In the genomic region with DNA sequence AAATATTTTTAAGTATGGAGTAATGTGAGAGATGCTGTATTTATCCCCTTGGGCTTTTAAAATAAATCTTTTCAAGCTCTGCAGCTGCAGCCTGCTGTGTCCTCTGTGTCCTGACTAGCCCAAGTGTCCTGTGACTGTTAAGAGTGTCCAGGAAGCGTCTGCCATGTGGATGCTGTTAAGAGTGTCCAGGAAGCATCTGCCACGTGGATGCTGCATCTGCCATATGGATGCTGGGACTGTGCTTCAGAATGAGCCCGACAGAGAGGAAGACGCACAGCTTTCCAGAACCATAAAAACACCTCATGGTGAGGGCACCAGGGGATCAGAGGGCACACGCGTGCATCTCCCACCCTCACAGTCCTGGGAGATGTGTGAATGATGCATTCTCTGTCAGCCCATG, we compare ENCODE assay signal across 22 cellular contexts.
DNase-seq lines count a peak whose midpoint lies in the region; ATAC-seq, FAIRE-seq and TF ChIP-seq lines count a peak whose summit lies in the region.
"Had no signal": no experiment of that assay in that cellular context is flagged by ENCODE, and none has a peak within 500 bp of the region (broad histone marks: within the 10 kb centered on the region; RNA-seq: fewer than 3 reads in every experiment).

No MANE protein-coding gene starts in this region.

- no peaks in the 10 kb centered on the region for H3K9me3 ChIP-seq in HepG2 (ENCODE audit: low read length)
- peaks cover 5% of the 10 kb centered on the region for H3K9me3 ChIP-seq in left ventricle myocardium inferior (replicated peaks)
- H3K9me3 ChIP-seq: BLaER1 had no signal

- DNase-seq in SK-N-DZ (ENCODE audit: low spot score) = peak; percentile 61
- DNase-seq in cerebellar cortex (ENCODE audit: low spot score) = peak; percentile 7
- no peak for DNase-seq in HepG2 (ENCODE audit: low spot score)
- no peak for DNase-seq in progenitor cell of endocrine pancreas (ENCODE audit: low spot score, unreplicated experiment)
- no peak for DNase-seq in DMS153 (lab: John Stamatoyannopoulos, UW)
- no peak for DNase-seq in stimulated activated CD4-positive, alpha-beta T cell treated with anti-CD3 and anti-CD28 coated beads, Interleukin-12 subunit alpha, Interleukin-12 subunit beta, amount 100 ng/mL, for 4 hours
- DNase-seq in left ventricle myocardium inferior = no peak
- DNase-seq in 8988T = no peak
- DNase-seq: Caco-2; CD4-positive, CD25-positive, alpha-beta regulatory T cell; CD8-positive, alpha-beta T cell; DMS79; EL; GF-D8; H9 had no signal

- no peak for TF ChIP-seq RAD21 in HepG2 (CRISPR knock-in tag; IDR thresholded peaks at IDR 0.05)

- no peak for ATAC-seq in HepG2
- ATAC-seq: CD8-positive, alpha-beta T cell; GM23338; HCT116 had no signal

- no peaks in the 10 kb centered on the region for H3K4me1 ChIP-seq in HepG2 (ENCODE audit: insufficient read depth, low read length)
- no peaks in the 10 kb centered on the region for H3K4me1 ChIP-seq in left ventricle myocardium inferior
- H3K4me1 ChIP-seq: BLaER1, Caco-2 had no signal

- FAIRE-seq in HepG2 (lab: Jason Lieb, UNC) = no peak
- FAIRE-seq: A204.1, GM12892 had no signal

- H3K36me3 ChIP-seq in HepG2 (replicated peaks in 1 of 2; ENCODE audit: control insufficient read depth in 1 of 2, insufficient read depth in 2 of 2, low read length in 2 of 2) (no peaks in the 10 kb centered on the region), left ventricle myocardium inferior (no peaks in the 10 kb centered on the region)
- H3K36me3 ChIP-seq: BLaER1 had no signal

- TF ChIP-seq EP300 in HepG2 (IDR thresholded peaks at IDR 0.05; ENCODE audit: low read depth in 2 of 2, low read length in 2 of 2) (no peak), HepG2 (CRISPR knock-in tag; IDR thresholded peaks at IDR 0.05; ENCODE audit: borderline replicate concordance) (no peak)

- no peaks in the 10 kb centered on the region for H3K4me1 Mint-ChIP-seq in progenitor cell of endocrine pancreas (ENCODE audit: low read depth)
- H3K4me1 Mint-ChIP-seq: B cell had no signal

- BruUV-seq in HepG2 (replicated peaks; lab: Mats Ljungman, UMichigan) = no TSS peak

- H2AFZ ChIP-seq in HepG2 (ENCODE audit: low read length) = no peak overlapping the region
- H2AFZ ChIP-seq: GM23338 had no signal

- H3K27me3 Mint-ChIP-seq in progenitor cell of endocrine pancreas = peaks cover 20% of the 10 kb centered on the region
- H3K27me3 Mint-ChIP-seq: B cell; CD4-positive, CD25-positive, alpha-beta regulatory T cell had no signal

- TF ChIP-seq POLR2A in HepG2 (IDR thresholded peaks at IDR 0.05; ENCODE audit: insufficient read depth in 1 of 2, low read depth in 2 of 2, low read length in 2 of 2) = no peak

- no peaks in the 10 kb centered on the region for H3K36me3 Mint-ChIP-seq in progenitor cell of endocrine pancreas (ENCODE audit: insufficient read depth)
- H3K36me3 Mint-ChIP-seq: CD4-positive, CD25-positive, alpha-beta regulatory T cell; CD8-positive, alpha-beta T cell had no signal

- H3K79me2 ChIP-seq in HepG2 (ENCODE audit: insufficient read depth, low read length) = no peaks in the 10 kb centered on the region

- no peak overlapping the region for H3K4me3 ChIP-seq in HepG2 (replicated peaks in 1 of 3; ENCODE audit: insufficient read depth in 1 of 3, low read depth in 2 of 3, low read length in 3 of 3)
- no peak overlapping the region for H3K4me3 ChIP-seq in left ventricle myocardium inferior
- H3K4me3 ChIP-seq: BLaER1, GM23338 had no signal

- POLR2A ChIA-PET in HepG2 (lab: Yijun Ruan, JAX) = no interaction called here

- H4K20me1 ChIP-seq in HepG2 (ENCODE audit: insufficient read depth, low read length) = no peaks in the 10 kb centered on the region
- H4K20me1 ChIP-seq: BLaER1 had no signal

- intact Hi-C loops in HepG2 (cut with micrococcal nuclease; ENCODE audit: unreplicated experiment) = no loop called here
- intact Hi-C loops in left ventricle myocardium inferior (cut with micrococcal nuclease) = no loop called here

- in situ Hi-C loops in HepG2 (cut with HindIII; ENCODE audit: extremely low pct_ligation_motif_present, low pct_unique_long_range_greater_than_20kb) = no loop called here

- TF ChIP-seq CTCF in HepG2 (CRISPR knock-in tag; IDR thresholded peaks at IDR 0.05) = no peak
- no peak for TF ChIP-seq CTCF in progenitor cell of endocrine pancreas (IDR thresholded peaks at IDR 0.05; ENCODE audit: unreplicated experiment)
- TF ChIP-seq CTCF in left ventricle myocardium inferior (IDR thresholded peaks at IDR 0.05; ENCODE audit: borderline replicate concordance) = no peak

- peaks cover 4 to 25% of the 10 kb centered on the region in 2 experiments; a peak in 3 of 5 replicates for H3K27me3 ChIP-seq in HepG2 (ENCODE audit: control insufficient read depth in 1 of 2, insufficient read depth in 2 of 2, low read length in 2 of 2)
- H3K27me3 ChIP-seq in left ventricle myocardium inferior (ENCODE audit: low read depth) = peaks cover 23% of the 10 kb centered on the region
- H3K27me3 ChIP-seq: BLaER1 had no signal

- H3K9me3 Mint-ChIP-seq in progenitor cell of endocrine pancreas (ENCODE audit: low read depth) = no peaks in the 10 kb centered on the region
- H3K9me3 Mint-ChIP-seq: CD4-positive, CD25-positive, alpha-beta regulatory T cell; CD8-positive, alpha-beta T cell; GM23338; H9 had no signal

- H3K4me2 ChIP-seq in HepG2 (ENCODE audit: low read depth, low read length) = no peak overlapping the region
- H3K4me2 ChIP-seq: BLaER1, GM23338 had no signal

- H3K4me3 Mint-ChIP-seq in progenitor cell of endocrine pancreas (ENCODE audit: low read depth) = no peak overlapping the region
- H3K4me3 Mint-ChIP-seq: B cell; CD4-positive, CD25-positive, alpha-beta regulatory T cell; CD8-positive, alpha-beta T cell; GM23338; H9 had no signal

- WGBS in HepG2 (ENCODE audit: low lambda C conversion rate) = 28% methylated on average over 6 of the region's 6 CpGs

- peak overlapping the region; percentile 25 for H3K27ac Mint-ChIP-seq in progenitor cell of endocrine pancreas
- H3K27ac Mint-ChIP-seq: B cell; CD4-positive, CD25-positive, alpha-beta regulatory T cell; CD8-positive, alpha-beta T cell; GM23338 had no signal

- CTCF ChIA-PET in HepG2 (lab: Yijun Ruan, JAX; ENCODE audit: low intra/inter-chr PET ratio, low total read pairs) = no interaction called here

- H3K27ac ChIP-seq in HepG2 (ENCODE audit: extremely low read length, insufficient read depth, low read length) = no peak overlapping the region
- no peak overlapping the region for H3K27ac ChIP-seq in left ventricle myocardium inferior (replicated peaks)
- H3K27ac ChIP-seq: BLaER1, C4-2B had no signal

- no peak overlapping the region for H3K9ac ChIP-seq in HepG2 (ENCODE audit: insufficient read depth, low read depth, low read length)
- H3K9ac ChIP-seq: BLaER1 had no signal

TF ChIP-seq in HepG2, 621 proteins besides CTCF, POLR2A, EP300 and RAD21:
- TF ChIP-seq HDAC2 (CRISPR knock-in tag; IDR thresholded peaks at IDR 0.05) = no peak
- TF ChIP-seq, protein P1, sequence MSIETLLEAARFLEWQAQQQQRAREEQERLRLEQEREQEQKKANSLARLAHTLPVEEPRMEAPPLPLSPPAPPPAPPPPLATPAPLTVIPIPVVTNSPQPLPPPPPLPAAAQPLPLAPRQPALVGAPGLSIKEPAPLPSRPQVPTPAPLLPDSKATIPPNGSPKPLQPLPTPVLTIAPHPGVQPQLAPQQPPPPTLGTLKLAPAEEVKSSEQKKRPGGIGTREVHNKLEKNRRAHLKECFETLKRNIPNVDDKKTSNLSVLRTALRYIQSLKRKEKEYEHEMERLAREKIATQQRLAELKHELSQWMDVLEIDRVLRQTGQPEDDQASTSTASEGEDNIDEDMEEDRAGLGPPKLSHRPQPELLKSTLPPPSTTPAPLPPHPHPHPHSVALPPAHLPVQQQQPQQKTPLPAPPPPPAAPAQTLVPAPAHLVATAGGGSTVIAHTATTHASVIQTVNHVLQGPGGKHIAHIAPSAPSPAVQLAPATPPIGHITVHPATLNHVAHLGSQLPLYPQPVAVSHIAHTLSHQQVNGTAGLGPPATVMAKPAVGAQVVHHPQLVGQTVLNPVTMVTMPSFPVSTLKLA (IDR thresholded peaks at IDR 0.05) = peak; percentile 39; the same call in 1 of the 2 replicates

Comparison
In these comparisons a context has a peak if more than half of its experiments do, and no peak if none do; other contexts are left out.
1. DNase-seq: peak in SK-N-DZ (single experiment) and cerebellar cortex (single experiment); none in HepG2 (single experiment), progenitor cell of endocrine pancreas (single experiment), DMS153 (single experiment), stimulated activated CD4-positive, alpha-beta T cell treated with anti-CD3 and anti-CD28 coated beads, Interleukin-12 subunit alpha, Interleukin-12 subunit beta, amount 100 ng/mL, for 4 hours (single experiment), left ventricle myocardium inferior (single experiment) and 8988T (single experiment).